ENCODE assay signal across 1 cellular context in the genomic region with DNA sequence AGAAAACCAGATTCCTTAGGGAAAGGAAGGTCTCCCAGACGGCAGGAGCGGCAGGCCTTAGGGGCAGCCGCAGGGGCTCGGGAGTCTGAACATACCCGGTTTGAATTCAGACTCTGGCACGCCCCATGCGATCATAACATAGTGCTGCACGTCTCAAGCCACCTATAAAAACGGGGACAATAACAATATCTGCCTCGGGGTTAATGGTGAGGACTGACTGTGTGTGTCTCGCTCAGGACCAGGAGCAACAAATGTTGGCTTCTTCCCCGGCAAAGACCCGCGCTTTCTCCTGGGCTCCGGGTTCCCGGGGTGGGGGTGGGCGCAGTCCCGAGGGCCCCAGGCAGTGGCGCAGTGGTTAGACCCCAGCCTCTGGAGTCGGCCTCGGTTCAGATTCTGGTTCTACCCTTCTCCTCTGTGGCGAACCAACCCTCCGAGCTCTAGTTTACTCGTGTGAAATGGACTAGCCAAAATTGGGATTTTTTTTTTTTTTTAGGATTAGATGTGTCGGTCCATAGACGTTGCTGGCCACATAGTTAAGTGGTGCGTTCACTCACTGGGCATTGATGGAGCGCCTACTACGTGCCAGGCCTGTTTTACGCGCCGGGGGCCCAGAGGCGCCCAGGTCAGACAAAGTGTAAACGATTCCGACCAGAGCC.
TF ChIP-seq lines count a peak whose summit lies in the region.

No MANE protein-coding gene starts in this region.

TF ChIP-seq in HCT116, 20 proteins besides CTCF, POLR2A, EP300 and RAD21 (continued from another document):
- TF ChIP-seq, protein P1, sequence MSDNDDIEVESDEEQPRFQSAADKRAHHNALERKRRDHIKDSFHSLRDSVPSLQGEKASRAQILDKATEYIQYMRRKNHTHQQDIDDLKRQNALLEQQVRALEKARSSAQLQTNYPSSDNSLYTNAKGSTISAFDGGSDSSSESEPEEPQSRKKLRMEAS (IDR thresholded peaks at IDR 0.05), result no peak
- TF ChIP-seq SIN3A (IDR thresholded peaks at IDR 0.05; ENCODE audit: low read depth), result no peak
- no peak for TF ChIP-seq CBX3 (IDR thresholded peaks at IDR 0.05; ENCODE audit: low read depth)
- no peak for TF ChIP-seq EGR1 (IDR thresholded peaks at IDR 0.05; ENCODE audit: low read depth)
- no peak for TF ChIP-seq YY1 (IDR thresholded peaks at IDR 0.05; ENCODE audit: extremely low read depth, insufficient replicate concordance, low read depth, low read length)
- TF ChIP-seq SRF (IDR thresholded peaks at IDR 0.05; ENCODE audit: low read depth), result no peak
- no peak for TF ChIP-seq FOSL1 (IDR thresholded peaks at IDR 0.05; ENCODE audit: low read depth)
- TF ChIP-seq, protein P2, sequence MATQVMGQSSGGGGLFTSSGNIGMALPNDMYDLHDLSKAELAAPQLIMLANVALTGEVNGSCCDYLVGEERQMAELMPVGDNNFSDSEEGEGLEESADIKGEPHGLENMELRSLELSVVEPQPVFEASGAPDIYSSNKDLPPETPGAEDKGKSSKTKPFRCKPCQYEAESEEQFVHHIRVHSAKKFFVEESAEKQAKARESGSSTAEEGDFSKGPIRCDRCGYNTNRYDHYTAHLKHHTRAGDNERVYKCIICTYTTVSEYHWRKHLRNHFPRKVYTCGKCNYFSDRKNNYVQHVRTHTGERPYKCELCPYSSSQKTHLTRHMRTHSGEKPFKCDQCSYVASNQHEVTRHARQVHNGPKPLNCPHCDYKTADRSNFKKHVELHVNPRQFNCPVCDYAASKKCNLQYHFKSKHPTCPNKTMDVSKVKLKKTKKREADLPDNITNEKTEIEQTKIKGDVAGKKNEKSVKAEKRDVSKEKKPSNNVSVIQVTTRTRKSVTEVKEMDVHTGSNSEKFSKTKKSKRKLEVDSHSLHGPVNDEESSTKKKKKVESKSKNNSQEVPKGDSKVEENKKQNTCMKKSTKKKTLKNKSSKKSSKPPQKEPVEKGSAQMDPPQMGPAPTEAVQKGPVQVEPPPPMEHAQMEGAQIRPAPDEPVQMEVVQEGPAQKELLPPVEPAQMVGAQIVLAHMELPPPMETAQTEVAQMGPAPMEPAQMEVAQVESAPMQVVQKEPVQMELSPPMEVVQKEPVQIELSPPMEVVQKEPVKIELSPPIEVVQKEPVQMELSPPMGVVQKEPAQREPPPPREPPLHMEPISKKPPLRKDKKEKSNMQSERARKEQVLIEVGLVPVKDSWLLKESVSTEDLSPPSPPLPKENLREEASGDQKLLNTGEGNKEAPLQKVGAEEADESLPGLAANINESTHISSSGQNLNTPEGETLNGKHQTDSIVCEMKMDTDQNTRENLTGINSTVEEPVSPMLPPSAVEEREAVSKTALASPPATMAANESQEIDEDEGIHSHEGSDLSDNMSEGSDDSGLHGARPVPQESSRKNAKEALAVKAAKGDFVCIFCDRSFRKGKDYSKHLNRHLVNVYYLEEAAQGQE (IDR thresholded peaks at IDR 0.05; ENCODE audit: low read depth), result no peak
- TF ChIP-seq SP1 (IDR thresholded peaks at IDR 0.05; ENCODE audit: low read depth), result no peak
- no peak for TF ChIP-seq CEBPB (IDR thresholded peaks at IDR 0.05; ENCODE audit: low read depth)
- no peak for TF ChIP-seq ZFX (IDR thresholded peaks at IDR 0.05)
- TF ChIP-seq ELF1 (IDR thresholded peaks at IDR 0.05; ENCODE audit: borderline replicate concordance, low read depth), result no peak
